Comparison of ENCODE assay signal across 28 cellular contexts in the genomic region with DNA sequence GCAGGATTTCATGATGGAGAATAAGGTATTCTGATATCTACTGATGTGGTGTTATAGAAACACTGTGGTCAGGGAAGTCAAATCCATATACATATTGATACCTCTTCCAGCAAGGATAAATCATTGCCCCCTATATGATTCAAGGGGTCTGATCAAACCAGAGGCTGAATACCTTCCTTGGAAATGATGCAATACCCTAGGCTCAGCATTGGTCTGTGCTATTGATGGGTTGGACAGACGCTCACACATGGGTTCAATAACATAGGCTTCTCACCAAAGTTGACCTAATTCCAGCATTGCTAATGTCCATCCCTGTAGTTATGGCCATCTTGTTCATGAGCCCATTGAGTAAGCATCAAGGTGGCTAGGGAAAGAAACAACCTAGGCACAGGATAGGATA.
"Had no signal": no experiment of that assay in that cellular context is flagged by ENCODE, and none has a peak within 500 bp of the region (broad histone marks: within the 10 kb centered on the region; RNA-seq: fewer than 3 reads in every experiment).

No MANE protein-coding gene starts in this region.

- H3K27me3 ChIP-seq: adrenal gland, breast epithelium, cardiac muscle cell had no signal

- ATAC-seq: activated CD4-positive, CD25-positive, alpha-beta regulatory T cell treated with anti-CD3 and anti-CD28 coated beads, Interleukin-2, amount 50 U/mL, for 24 hours; activated CD8-positive, alpha-beta T cell treated with anti-CD3 and anti-CD28 coated beads for 36 hours; activated naive CD8-positive, alpha-beta T cell treated with anti-CD3 and anti-CD28 coated beads, Interleukin-2, amount 50 U/mL, for 24 hours; activated T-cell treated with anti-CD3 and anti-CD28 coated beads, Interleukin-2, amount 50 U/mL, for 4 hours; activated T-helper 17 cell treated with anti-CD3 and anti-CD28 coated beads, Interleukin-2, amount 50 U/mL, for 72 hours had no signal

- FAIRE-seq: frontal cortex had no signal

- DNase-seq: activated B cell treated with CpG ODN at 0.5 μM for 24 hours; activated CD4-positive, alpha-beta T cell treated with anti-CD3 and anti-CD28 coated beads for 48 hours; activated CD4-positive, alpha-beta T cell treated with anti-CD3 and anti-CD28 coated beads, Interleukin-2, amount 50 U/mL, for 1 hour; activated CD4-positive, alpha-beta T cell treated with anti-CD3 and anti-CD28 coated beads, Interleukin-2, amount 50 U/mL, for 48 hours; activated CD8-positive, alpha-beta memory T cell treated with anti-CD3 and anti-CD28 coated beads for 24 hours; activated CD8-positive, alpha-beta T cell treated with anti-CD3 and anti-CD28 coated beads for 36 hours; activated effector memory CD4-positive, alpha-beta T cell treated with Interleukin-2 at 50 U/mL for 16 hours; activated gamma-delta T cell treated with Interleukin-2 at 50 U/mL for 16 hours; activated naive CD4-positive, alpha-beta T cell treated with anti-CD3 and anti-CD28 coated beads, Interleukin-2, amount 50 U/mL, for 16 hours; activated naive CD4-positive, alpha-beta T cell treated with Interleukin-2 at 50 U/mL for 16 hours; activated naive CD8-positive, alpha-beta T cell treated with anti-CD3 and anti-CD28 coated beads for 36 hours; activated naive CD8-positive, alpha-beta T cell treated with anti-CD3 and anti-CD28 coated beads, Interleukin-2, amount 50 U/mL, for 24 hours; activated T-cell treated with anti-CD3 and anti-CD28 coated beads, Interleukin-2, amount 50 U/mL, for 4 hours; amygdala; aorta; dorsolateral prefrontal cortex; effector memory CD4-positive, alpha-beta T cell; head of caudate nucleus; hippocampal formation; T1000; WERI-Rb-1 had no signal

- H3K36me3 ChIP-seq: adrenal gland, breast epithelium, cardiac muscle cell, WERI-Rb-1 had no signal

- H3K4me1 ChIP-seq: adrenal gland, breast epithelium had no signal

- H3K27ac ChIP-seq: adrenal gland, breast epithelium, cardiac muscle cell, coronary artery, dorsolateral prefrontal cortex, WERI-Rb-1 had no signal

- H3K9me3 ChIP-seq: adrenal gland, breast epithelium had no signal

- H3K4me3 ChIP-seq: adrenal gland, breast epithelium, cardiac muscle cell, coronary artery, dorsolateral prefrontal cortex had no signal
